1 cellular context compared by ENCODE assay signal in genomic region chr5:177555228-177555627, GRCh38.
TF ChIP-seq lines count a peak whose summit lies in the region.

No MANE protein-coding gene starts in this region.

TF ChIP-seq in endothelial cell of umbilical vein, 7 proteins besides CTCF, POLR2A, EP300 and RAD21:
- TF ChIP-seq EZH2 (IDR thresholded peaks at IDR 0.05; ENCODE audit: borderline replicate concordance, low read depth, low read length, severe bottlenecking), result no peak
